Comparison of ENCODE assay signal across 26 cellular contexts in genomic region chr3:46609944-46610722, GRCh38. TPM values are rescaled to one million over a fixed set of nuclear protein-coding genes. Genes with fewer than 3 reads are reported as not detected.
DNase-seq lines count a peak whose midpoint lies in the region; ATAC-seq and TF ChIP-seq lines count a peak whose summit lies in the region.
"Had no signal": no experiment of that assay in that cellular context is flagged by ENCODE, and none has a peak within 500 bp of the region (broad histone marks: within the 10 kb centered on the region; RNA-seq: fewer than 3 reads in every experiment).

No MANE protein-coding gene starts in this region.

- H3K27ac Mint-ChIP-seq in neural progenitor cell = peak overlapping the region; percentile 37
- no peak overlapping the region for H3K27ac Mint-ChIP-seq in effector memory CD8-positive, alpha-beta T cell

- peaks cover 8% of the 10 kb centered on the region for H3K27me3 Mint-ChIP-seq in neural progenitor cell (ENCODE audit: insufficient read depth, low read depth)
- H3K27me3 Mint-ChIP-seq in effector memory CD8-positive, alpha-beta T cell = peaks cover 21 to 52% of the 10 kb centered on the region in 2 donors

- H3K36me3 Mint-ChIP-seq in neural progenitor cell = no peaks in the 10 kb centered on the region
- no peaks in the 10 kb centered on the region for H3K36me3 Mint-ChIP-seq in effector memory CD8-positive, alpha-beta T cell (ENCODE audit: insufficient read depth)
- H3K36me3 Mint-ChIP-seq: CD4-positive, CD25-positive, alpha-beta regulatory T cell had no signal

- H3K79me2 ChIP-seq in neural progenitor cell (ENCODE audit: low read depth) = no peaks in the 10 kb centered on the region

- H3K36me3 ChIP-seq in adipocyte (ENCODE audit: control insufficient read depth, insufficient read depth, low read length, severe bottlenecking) (no peaks in the 10 kb centered on the region), neural progenitor cell (no peaks in the 10 kb centered on the region)
- H3K36me3 ChIP-seq: BLaER1 had no signal

- H3K4me3 ChIP-seq in adipocyte (ENCODE audit: low read length) (no peak overlapping the region), neural progenitor cell (no peak overlapping the region)
- H3K4me3 ChIP-seq: BLaER1, SK-N-MC had no signal

- peaks cover 7% of the 10 kb centered on the region for H3K27me3 ChIP-seq in adipocyte (replicated peaks; ENCODE audit: control insufficient read depth, insufficient read depth, low read length)
- H3K27me3 ChIP-seq in neural progenitor cell = no peaks in the 10 kb centered on the region
- H3K27me3 ChIP-seq: BLaER1 had no signal

- H3K9ac ChIP-seq in adipocyte (ENCODE audit: low read length) = no peak overlapping the region
- no peak overlapping the region for H3K9ac ChIP-seq in neural progenitor cell
- H3K9ac ChIP-seq: BLaER1 had no signal

- peaks cover 49% of the 10 kb centered on the region for H3K4me1 ChIP-seq in adipocyte (ENCODE audit: control insufficient read depth, insufficient read depth, low read length)
- no peaks in the 10 kb centered on the region for H3K4me1 ChIP-seq in neural progenitor cell
- H3K4me1 ChIP-seq: BLaER1 had no signal

- no peak for ATAC-seq in HG03521 (IDR thresholded peaks at IDR 0.05; ENCODE audit: unreplicated experiment)
- ATAC-seq in effector memory CD8-positive, alpha-beta T cell (replicated peaks) = no peak

- H3K4me3 Mint-ChIP-seq in neural progenitor cell = no peak overlapping the region
- no peak overlapping the region for H3K4me3 Mint-ChIP-seq in effector memory CD8-positive, alpha-beta T cell
- H3K4me3 Mint-ChIP-seq: CD4-positive, CD25-positive, alpha-beta regulatory T cell had no signal

- no peak for TF ChIP-seq CTCF in neural progenitor cell (IDR thresholded peaks at IDR 0.05)

- no peaks in the 10 kb centered on the region for H3K9me3 Mint-ChIP-seq in neural progenitor cell
- H3K9me3 Mint-ChIP-seq in effector memory CD8-positive, alpha-beta T cell = no peaks in the 10 kb centered on the region
- H3K9me3 Mint-ChIP-seq: CD4-positive, CD25-positive, alpha-beta regulatory T cell had no signal

- H2AFZ ChIP-seq in neural progenitor cell (replicated peaks) = no peak overlapping the region

- H3K4me1 Mint-ChIP-seq in neural progenitor cell = peaks cover 18% of the 10 kb centered on the region
- no peaks in the 10 kb centered on the region for H3K4me1 Mint-ChIP-seq in effector memory CD8-positive, alpha-beta T cell (ENCODE audit: low read depth in 2 of 2)
- H3K4me1 Mint-ChIP-seq: CD4-positive, CD25-positive, alpha-beta regulatory T cell had no signal

- no peak overlapping the region for H3K27ac ChIP-seq in neural progenitor cell
- H3K27ac ChIP-seq: BLaER1, SK-N-MC had no signal

- DNase-seq in activated CD8-positive, alpha-beta memory T cell treated with anti-CD3 and anti-CD28 coated beads for 24 hours = peak; percentile 37
- DNase-seq in activated CD8-positive, alpha-beta memory T cell treated with anti-CD3 and anti-CD28 coated beads, Interleukin-2, amount 50 U/mL, for 4 hours = no peak
- peak; percentile 27 for DNase-seq in adipocyte (ENCODE audit: low read depth)
- DNase-seq in fibroblast of peridontal ligament (ENCODE audit: extremely low read depth) = peak; percentile 33
- DNase-seq in neural progenitor cell (ENCODE audit: low spot score) = no peak
- no peak for DNase-seq in 8988T
- DNase-seq in effector memory CD8-positive, alpha-beta T cell = no peak
- DNase-seq: CD4-positive, CD25-positive, alpha-beta regulatory T cell; DMS153; DND-41; GOT3; HCEC 1CT; Kasumi-1; NCI-H1092 treated with DMSO at 0.1 percent for 48 hours; NCI-H1436; NCI-H187; NCI-H2081 treated with DMSO at 0.1 percent for 48 hours; NCI-H2171 treated with DMSO at 0.1 percent for 48 hours; NCI-H345; NCI-H510A treated with DMSO at 0.1 percent for 48 hours; SIG-M5 had no signal

- no peaks in the 10 kb centered on the region for H3F3A ChIP-seq in neural progenitor cell (ENCODE audit: low read depth)

- no peaks in the 10 kb centered on the region for H3K9me3 ChIP-seq in adipocyte (ENCODE audit: control insufficient read depth, low read length)
- no peaks in the 10 kb centered on the region for H3K9me3 ChIP-seq in neural progenitor cell (ENCODE audit: low read depth)
- H3K9me3 ChIP-seq: BLaER1 had no signal

- H4K20me1 ChIP-seq in neural progenitor cell (ENCODE audit: low read depth) = no peaks in the 10 kb centered on the region
- H4K20me1 ChIP-seq: BLaER1 had no signal

- no peak overlapping the region for H3K4me2 ChIP-seq in neural progenitor cell
- H3K4me2 ChIP-seq: BLaER1 had no signal

RNA-seq across cellular contexts. Expression of gene FAM240A, which starts 2.2 kb away (rescaled TPM):
- not detected in 2 replicates for total RNA-seq in neural progenitor cell (ENCODE audit: low replicate concordance)
- total RNA-seq: A172; CD4-positive, CD25-positive, alpha-beta regulatory T cell; M059J had no signal

RNA-seq across cellular contexts. Expression of gene LRRC2, which starts 44.0 kb away (rescaled TPM):
- total RNA-seq in neural progenitor cell (ENCODE audit: low replicate concordance) = not detected in 2 replicates
- total RNA-seq: A172 had no signal

Comparison
In these comparisons a context has a peak if more than half of its experiments do, and no peak if none do; other contexts are left out.
1. DNase-seq: peak in activated CD8-positive, alpha-beta memory T cell treated with anti-CD3 and anti-CD28 coated beads for 24 hours (single experiment), adipocyte (single experiment) and fibroblast of peridontal ligament (single experiment); none in activated CD8-positive, alpha-beta memory T cell treated with anti-CD3 and anti-CD28 coated beads, Interleukin-2, amount 50 U/mL, for 4 hours (single experiment), neural progenitor cell (single experiment), 8988T (single experiment) and effector memory CD8-positive, alpha-beta T cell (0 of 3).